In genomic region chr5:51632794-51633193, GRCh38 we compare ENCODE assay signal across 29 cellular contexts.
DNase-seq lines count a peak whose midpoint lies in the region; TF ChIP-seq lines count a peak whose summit lies in the region.
"Had no signal": no experiment of that assay in that cellular context is flagged by ENCODE, and none has a peak within 500 bp of the region (broad histone marks: within the 10 kb centered on the region; RNA-seq: fewer than 3 reads in every experiment).

No MANE protein-coding gene starts in this region.

- TF ChIP-seq CTCF in SK-N-SH (IDR thresholded peaks at IDR 0.05): no peak

- no peak overlapping the region for H2AFZ ChIP-seq in SK-N-SH (ENCODE audit: low read depth)

- no peaks in the 10 kb centered on the region for H4K20me1 ChIP-seq in SK-N-SH (ENCODE audit: insufficient read depth)
- H4K20me1 ChIP-seq: BLaER1 treated with 17β-estradiol and CSF1 and Interleukin-3, amounts not matched to agents 10 nM and 100 nM had no signal

- TF ChIP-seq EP300 in SK-N-SH (IDR thresholded peaks at IDR 0.05; ENCODE audit: borderline replicate concordance in 1 of 2, low read depth in 1 of 2, low read length in 1 of 2): no peak

- CTCF ChIA-PET in SK-N-SH (lab: Yijun Ruan, JAX): interaction anchor here (0.9 to 1.0 kb wide), 3 partner anchors 14 to 129 kb away, joined by 3 read pairs; no protein-coding TSS in a partner anchor

- H3K27ac ChIP-seq in SK-N-SH (ENCODE audit: low read depth in 2 of 2, low read length in 1 of 2): peak overlapping the region in 1 of 2 experiments; percentile 83; a peak in 2 of 4 replicates
- H3K27ac ChIP-seq: adrenal gland; BLaER1 treated with 17β-estradiol and CSF1 and Interleukin-3, amounts not matched to agents 10 nM and 100 nM; WERI-Rb-1 had no signal

- intact Hi-C loops in head of caudate nucleus (cut with DNase I): no loop called here

- no peak overlapping the region for H3K4me3 ChIP-seq in SK-N-SH (ENCODE audit: low read depth in 2 of 2, low read length in 1 of 2)
- H3K4me3 ChIP-seq: adrenal gland; BLaER1 treated with 17β-estradiol and CSF1 and Interleukin-3, amounts not matched to agents 10 nM and 100 nM; smooth muscle cell had no signal

- DNase-seq in Ammon's horn (ENCODE audit: low spot score) (peak; percentile 31), HT1080 (ENCODE audit: low read depth) (peak; percentile 18), SK-N-SH (no peak), head of caudate nucleus (peak in 23 of 42 donors; percentile 1 to 50 (median 12)), NCI-H146 (lab: John Stamatoyannopoulos, UW) (no peak), ureter (ENCODE audit: low spot score) (no peak), 8988T (no peak), NCI-H510A treated with DMSO at 0.1 percent for 48 hours (lab: John Stamatoyannopoulos, UW) (no peak)
- DNase-seq: activated CD4-positive, alpha-beta T cell treated with anti-CD3 and anti-CD28 coated beads, Interleukin-2, amount 10 ng/mL, durations not matched to agents 24 days and 14 days; activated naive CD4-positive, alpha-beta T cell; activated T-cell treated with anti-CD3 and anti-CD28 coated beads, Interleukin-2, amount 50 U/mL, for 4 hours; adrenal gland; COR-L47; DND-41; H9; left colon; mesendoderm; naive B cell; NCI-H1436 treated with DMSO at 0.1 percent for 48 hours; NCI-H2227 treated with DMSO at 0.1 percent for 48 hours; NCI-H82; occipital lobe; OCI-M1; Right ventricle myocardium superior; stimulated activated CD4-positive, alpha-beta T cell treated with anti-CD3 and anti-CD28 coated beads, Interleukin-2, amount 100 ng/mL, for 24 hours; T-helper 9 cell; WERI-Rb-1 had no signal

- no peaks in the 10 kb centered on the region for H3F3A ChIP-seq in SK-N-SH (replicated peaks; ENCODE audit: insufficient read depth)

- WGBS in SK-N-SH (ENCODE audit: low lambda C conversion rate): 34% methylated on average over 2 of the region's 2 CpGs

- POLR2A ChIA-PET in SK-N-SH (lab: Yijun Ruan, JAX): no interaction called here

- H3K27me3 ChIP-seq in SK-N-SH (ENCODE audit: insufficient read depth): no peaks in the 10 kb centered on the region
- H3K27me3 ChIP-seq: adrenal gland; BLaER1 treated with 17β-estradiol and CSF1 and Interleukin-3, amounts not matched to agents 10 nM and 100 nM had no signal

- no peaks in the 10 kb centered on the region for H3K9me3 ChIP-seq in SK-N-SH
- H3K9me3 ChIP-seq: adrenal gland had no signal

- no peak overlapping the region for H3K4me2 ChIP-seq in SK-N-SH
- H3K4me2 ChIP-seq: BLaER1 treated with 17β-estradiol and CSF1 and Interleukin-3, amounts not matched to agents 10 nM and 100 nM; smooth muscle cell had no signal

- no peak for TF ChIP-seq RAD21 in SK-N-SH (IDR thresholded peaks at IDR 0.05; ENCODE audit: low read length)

- H3K79me2 ChIP-seq in SK-N-SH (ENCODE audit: insufficient read depth): no peaks in the 10 kb centered on the region

- H3K36me3 ChIP-seq in SK-N-SH (replicated peaks in 1 of 2; ENCODE audit: control insufficient read depth in 1 of 2, insufficient read depth in 2 of 2, low read length in 1 of 2): no peaks in the 10 kb centered on the region
- H3K36me3 ChIP-seq: adrenal gland; BLaER1 treated with 17β-estradiol and CSF1 and Interleukin-3, amounts not matched to agents 10 nM and 100 nM; WERI-Rb-1 had no signal

- H3K9ac ChIP-seq in SK-N-SH: no peak overlapping the region
- H3K9ac ChIP-seq: BLaER1 treated with 17β-estradiol and CSF1 and Interleukin-3, amounts not matched to agents 10 nM and 100 nM had no signal

- H3K4me1 ChIP-seq in SK-N-SH (ENCODE audit: control insufficient read depth in 1 of 2, insufficient read depth in 2 of 2, low read depth in 1 of 2, low read length in 1 of 2): peaks cover 0 to 17% of the 10 kb centered on the region in 2 experiments; a peak in 2 of 4 replicates
- H3K4me1 ChIP-seq: adrenal gland; BLaER1 treated with 17β-estradiol and CSF1 and Interleukin-3, amounts not matched to agents 10 nM and 100 nM had no signal

- no peaks in the 10 kb centered on the region for H3K9me2 ChIP-seq in SK-N-SH

TF ChIP-seq in SK-N-SH, 30 proteins besides CTCF, POLR2A, EP300 and RAD21:
- TF ChIP-seq REST (IDR thresholded peaks at IDR 0.05; ENCODE audit: low read depth, low read length) (no peak), NFIC (IDR thresholded peaks at IDR 0.05; ENCODE audit: borderline replicate concordance) (peak; percentile 72)

Comparison
In these comparisons a context has a peak if more than half of its experiments do, and no peak if none do; other contexts are left out.
1. DNase-seq: peak in Ammon's horn (single experiment), HT1080 (single experiment) and head of caudate nucleus (23 of 42); none in SK-N-SH (single experiment), NCI-H146 (single experiment), ureter (single experiment), 8988T (single experiment) and NCI-H510A treated with DMSO at 0.1 percent for 48 hours (single experiment).